In the genomic region with DNA sequence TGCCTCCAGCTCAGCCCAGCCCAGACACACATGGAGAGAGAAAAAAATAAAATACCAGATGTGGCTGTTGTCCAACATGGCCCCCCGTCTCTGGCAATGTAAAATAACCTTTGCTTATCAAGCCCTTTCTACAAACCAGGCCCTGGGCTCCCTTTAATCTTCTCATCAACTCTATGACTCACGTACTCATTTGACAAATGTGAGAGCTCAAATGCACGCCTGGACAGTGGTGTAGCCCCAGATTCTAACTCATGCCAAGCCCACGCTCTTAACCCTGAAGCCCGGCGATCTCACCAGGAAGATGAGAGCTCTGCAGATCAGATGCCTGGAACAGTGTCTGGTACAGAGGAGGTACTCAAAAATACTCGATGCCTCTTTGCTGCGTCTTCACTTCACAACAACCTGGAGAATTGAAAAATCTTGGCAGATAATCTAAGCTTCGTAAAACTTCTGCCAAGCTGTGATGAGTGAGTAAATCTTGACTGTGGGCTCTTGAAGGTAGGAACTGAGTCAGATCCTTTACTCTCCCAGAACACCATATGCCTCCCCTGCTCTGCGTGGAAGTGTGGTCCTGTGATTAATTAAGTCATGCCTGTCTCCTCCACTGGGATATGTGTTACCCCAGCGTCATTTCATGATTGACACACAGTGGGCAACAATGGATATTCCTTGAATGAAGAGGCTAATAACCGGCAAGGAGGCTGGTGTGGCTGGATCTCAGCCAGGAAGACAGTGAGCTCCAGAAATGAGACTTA, we compare ENCODE assay signal across 21 cellular contexts.
DNase-seq lines count a peak whose midpoint lies in the region; ATAC-seq and TF ChIP-seq lines count a peak whose summit lies in the region.
"Had no signal": no experiment of that assay in that cellular context is flagged by ENCODE, and none has a peak within 500 bp of the region (broad histone marks: within the 10 kb centered on the region; RNA-seq: fewer than 3 reads in every experiment).

No MANE protein-coding gene starts in this region.

- H3K4me2 ChIP-seq in hepatocyte (no peak overlapping the region), Karpas-422 (ENCODE audit: low read depth, low read length, poor library complexity, severe bottlenecking) (no peak overlapping the region)

- TF ChIP-seq CTCF in right atrium auricular region (IDR thresholded peaks at IDR 0.05) (no peak), VCaP (conservative IDR thresholded peaks at IDR 0.05) (no peak), hepatocyte (IDR thresholded peaks at IDR 0.05; ENCODE audit: poor library complexity) (no peak), vagina (IDR thresholded peaks at IDR 0.05) (no peak)

- H2AFZ ChIP-seq in hepatocyte (no peak overlapping the region), Karpas-422 (ENCODE audit: low read length) (no peak overlapping the region)

- no peaks in the 10 kb centered on the region for H4K20me1 ChIP-seq in hepatocyte (ENCODE audit: insufficient read depth, poor library complexity, severe bottlenecking)
- no peaks in the 10 kb centered on the region for H4K20me1 ChIP-seq in Karpas-422 (ENCODE audit: insufficient read depth, low read depth, low read length)

- no peaks in the 10 kb centered on the region for H3K9me2 ChIP-seq in hepatocyte (replicated peaks; ENCODE audit: insufficient read depth)
- H3K9me2 ChIP-seq in Karpas-422 (replicated peaks; ENCODE audit: insufficient read depth, low read length) = no peaks in the 10 kb centered on the region

- H3K9me3 ChIP-seq in right atrium auricular region = no peaks in the 10 kb centered on the region
- H3K9me3 ChIP-seq in hepatocyte (ENCODE audit: low read depth) = no peaks in the 10 kb centered on the region
- H3K9me3 ChIP-seq in vagina = no peaks in the 10 kb centered on the region
- no peaks in the 10 kb centered on the region for H3K9me3 ChIP-seq in Karpas-422 (ENCODE audit: low read length)
- H3K9me3 ChIP-seq: heart right ventricle, lower lobe of right lung, testis had no signal

- H3K27ac ChIP-seq in right atrium auricular region (no peak overlapping the region), VCaP (peak overlapping the region; percentile 64), hepatocyte (no peak overlapping the region), vagina (no peak overlapping the region), Karpas-422 (ENCODE audit: low read length) (no peak overlapping the region)
- H3K27ac ChIP-seq: heart right ventricle, lower lobe of right lung, RWPE1, testis had no signal

- DNase-seq in right atrium auricular region (ENCODE audit: low spot score) (peak; percentile 38), Right ventricle myocardium superior (no peak), hepatocyte (ENCODE audit: low spot score) (peak; percentile 16), vagina (ENCODE audit: extremely low spot score in 2 of 2) (peak; percentile 47 to 67), Karpas-422 (no peak)
- DNase-seq: activated CD4-positive, alpha-beta T cell treated with anti-CD3 and anti-CD28 coated beads for 4 hours; aorta; CD4-positive, alpha-beta memory T cell; DND-41; effector memory CD4-positive, alpha-beta T cell; heart right ventricle; immature natural killer cell; lower lobe of right lung; NCI-H1694 treated with DMSO at 0.1 percent for 48 hours; right cardiac atrium; stimulated activated CD4-positive, alpha-beta T cell treated with anti-CD3 and anti-CD28 coated beads, Interleukin-15, amount 100 ng/mL, for 24 hours; testis had no signal

- H3K79me2 ChIP-seq in hepatocyte (no peaks in the 10 kb centered on the region), Karpas-422 (ENCODE audit: low read length) (no peaks in the 10 kb centered on the region)

- H3K4me3 ChIP-seq in right atrium auricular region = no peak overlapping the region
- no peak overlapping the region for H3K4me3 ChIP-seq in hepatocyte
- no peak overlapping the region for H3K4me3 ChIP-seq in vagina
- no peak overlapping the region for H3K4me3 ChIP-seq in Karpas-422 (ENCODE audit: low read length)
- H3K4me3 ChIP-seq: heart right ventricle, lower lobe of right lung, testis had no signal

- no peak for ATAC-seq in Right ventricle myocardium superior (ENCODE audit: poor library complexity)
- ATAC-seq in GM21447 (IDR thresholded peaks at IDR 0.05; ENCODE audit: unreplicated experiment) = no peak
- ATAC-seq in HG02973 (IDR thresholded peaks at IDR 0.05; ENCODE audit: unreplicated experiment) = no peak
- ATAC-seq: heart right ventricle, right cardiac atrium had no signal

- H3K36me3 ChIP-seq in right atrium auricular region (no peaks in the 10 kb centered on the region), hepatocyte (replicated peaks; ENCODE audit: insufficient read depth, low read depth) (no peaks in the 10 kb centered on the region), vagina (no peaks in the 10 kb centered on the region), Karpas-422 (ENCODE audit: insufficient read depth, low read length) (no peaks in the 10 kb centered on the region)
- H3K36me3 ChIP-seq: heart right ventricle, lower lobe of right lung had no signal

- no peak for TF ChIP-seq POLR2A in vagina (IDR thresholded peaks at IDR 0.05)

- H3K4me1 ChIP-seq in right atrium auricular region = no peaks in the 10 kb centered on the region
- H3K4me1 ChIP-seq in hepatocyte (ENCODE audit: insufficient read depth) = no peaks in the 10 kb centered on the region
- H3K4me1 ChIP-seq in vagina = no peaks in the 10 kb centered on the region
- H3K4me1 ChIP-seq in Karpas-422 (ENCODE audit: low read length) = no peaks in the 10 kb centered on the region
- H3K4me1 ChIP-seq: heart right ventricle, testis had no signal

- intact Hi-C loops in Right ventricle myocardium superior (cut with DNase I) (no loop called here), vagina (cut with DNase I) (no loop called here)

- no peaks in the 10 kb centered on the region for H3K27me3 ChIP-seq in right atrium auricular region
- no peaks in the 10 kb centered on the region for H3K27me3 ChIP-seq in hepatocyte
- H3K27me3 ChIP-seq in vagina = no peaks in the 10 kb centered on the region
- H3K27me3 ChIP-seq in Karpas-422 (ENCODE audit: low read length) = no peaks in the 10 kb centered on the region
- H3K27me3 ChIP-seq: testis had no signal

- 72% methylated on average over 12 of the region's 12 CpGs for WGBS in hepatocyte (ENCODE audit: low lambda C conversion rate, missing lambda C conversion rate)

- H3K9ac ChIP-seq in Karpas-422 (ENCODE audit: low read length) = no peak overlapping the region

Comparison
In these comparisons a context has a peak if more than half of its experiments do, and no peak if none do; other contexts are left out.
1. DNase-seq: peak in right atrium auricular region (single experiment), hepatocyte (single experiment) and vagina (2 of 2); none in Right ventricle myocardium superior (single experiment) and Karpas-422 (single experiment).